ENCODE assay signal across 18 cellular contexts in the genomic region with DNA sequence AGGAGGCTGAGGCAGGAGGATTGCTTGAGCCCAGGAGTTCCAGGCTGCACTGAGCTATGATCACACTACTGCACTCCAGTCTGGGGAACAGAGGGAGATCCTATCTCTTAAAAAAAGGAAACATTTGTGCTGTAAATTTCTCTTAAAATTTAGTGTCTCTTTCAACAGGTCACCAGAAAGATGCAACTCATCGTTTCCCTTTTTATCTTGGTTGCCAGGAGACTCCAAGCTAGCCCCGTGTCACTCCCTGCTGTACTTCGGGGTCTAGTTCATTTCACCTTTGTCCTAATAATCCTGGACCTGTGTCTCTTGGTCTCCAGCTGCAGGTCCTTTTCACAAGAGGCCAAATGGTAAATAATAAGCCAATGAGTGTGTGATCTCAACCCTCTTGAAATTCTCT. TPM values are rescaled to one million over a fixed set of nuclear protein-coding genes. Genes with fewer than 3 reads are reported as not detected.
DNase-seq lines count a peak whose midpoint lies in the region; ATAC-seq and TF ChIP-seq lines count a peak whose summit lies in the region.
"Had no signal": no experiment of that assay in that cellular context is flagged by ENCODE, and none has a peak within 500 bp of the region (broad histone marks: within the 10 kb centered on the region; RNA-seq: fewer than 3 reads in every experiment).

No MANE protein-coding gene starts in this region.

- H3K27me3 Mint-ChIP-seq in activated T-helper 17 cell treated with anti-CD3 and anti-CD28 coated beads, Interleukin-2, amount 50 U/mL, for 72 hours, result no peaks in the 10 kb centered on the region
- H3K27me3 Mint-ChIP-seq: B cell had no signal

- H3K4me3 Mint-ChIP-seq in activated T-helper 17 cell treated with anti-CD3 and anti-CD28 coated beads, Interleukin-2, amount 50 U/mL, for 72 hours, result no peak overlapping the region
- H3K4me3 Mint-ChIP-seq in stimulated activated effector memory CD8-positive, alpha-beta T cell treated with anti-CD3 and anti-CD28 coated beads, Interleukin-12 subunit alpha, Interleukin-12 subunit beta, amount 100 ng/mL, for 72 hours, result no peak overlapping the region
- H3K4me3 Mint-ChIP-seq: B cell, GM23338 had no signal

- TF ChIP-seq POLR2A in erythroblast (IDR thresholded peaks at IDR 0.05; ENCODE audit: low read length), result no peak

- H3K36me3 Mint-ChIP-seq in activated T-helper 17 cell treated with anti-CD3 and anti-CD28 coated beads, Interleukin-2, amount 50 U/mL, for 72 hours (ENCODE audit: low read depth), result peaks cover 22% of the 10 kb centered on the region
- peaks cover 15% of the 10 kb centered on the region for H3K36me3 Mint-ChIP-seq in stimulated activated effector memory CD8-positive, alpha-beta T cell treated with anti-CD3 and anti-CD28 coated beads, Interleukin-12 subunit alpha, Interleukin-12 subunit beta, amount 100 ng/mL, for 72 hours

- peak; percentile 56 for DNase-seq in NCI-H510A treated with DMSO at 0.1 percent for 48 hours (lab: John Stamatoyannopoulos, UW)
- no peak for DNase-seq in NCI-H510A (lab: John Stamatoyannopoulos, UW)
- peak; percentile 16 to 39 for DNase-seq in erythroblast (lab: John Stamatoyannopoulos, UW)
- no peak for DNase-seq in stimulated activated effector memory CD8-positive, alpha-beta T cell treated with anti-CD3 and anti-CD28 coated beads, Interleukin-12 subunit alpha, Interleukin-12 subunit beta, amount 100 ng/mL, for 72 hours (ENCODE audit: low spot score in 2 of 2)
- no peak for DNase-seq in 8988T
- no peak for DNase-seq in NOMO-1 treated with DMSO at 0.1 percent for 48 hours (lab: John Stamatoyannopoulos, UW; ENCODE audit: unreplicated experiment)
- no peak for DNase-seq in activated CD4-positive, alpha-beta T cell treated with anti-CD3 and anti-CD28 coated beads for 48 hours
- DNase-seq: KBM-7; NCI-H1048; NCI-H1417 treated with DMSO at 0.1 percent for 48 hours; NCI-H187; NCI-H2107; NCI-H446 treated with DMSO at 0.1 percent for 48 hours; NK-92 treated with Interleukin-12 subunit alpha and Interleukin-12 subunit beta, amount 100 ng/mL, for 24 hours had no signal

- no peaks in the 10 kb centered on the region for H3K9me3 Mint-ChIP-seq in activated T-helper 17 cell treated with anti-CD3 and anti-CD28 coated beads, Interleukin-2, amount 50 U/mL, for 72 hours
- H3K9me3 Mint-ChIP-seq in stimulated activated effector memory CD8-positive, alpha-beta T cell treated with anti-CD3 and anti-CD28 coated beads, Interleukin-12 subunit alpha, Interleukin-12 subunit beta, amount 100 ng/mL, for 72 hours, result no peaks in the 10 kb centered on the region
- H3K9me3 Mint-ChIP-seq: GM23338 had no signal

- no peak for ATAC-seq in activated T-helper 17 cell treated with anti-CD3 and anti-CD28 coated beads, Interleukin-2, amount 50 U/mL, for 72 hours (replicated peaks)
- ATAC-seq in stimulated activated effector memory CD8-positive, alpha-beta T cell treated with anti-CD3 and anti-CD28 coated beads, Interleukin-12 subunit alpha, Interleukin-12 subunit beta, amount 100 ng/mL, for 72 hours, result no peak
- ATAC-seq: GM23338, Panc1 had no signal

- H3K4me1 Mint-ChIP-seq in activated T-helper 17 cell treated with anti-CD3 and anti-CD28 coated beads, Interleukin-2, amount 50 U/mL, for 72 hours, result no peaks in the 10 kb centered on the region
- H3K4me1 Mint-ChIP-seq in stimulated activated effector memory CD8-positive, alpha-beta T cell treated with anti-CD3 and anti-CD28 coated beads, Interleukin-12 subunit alpha, Interleukin-12 subunit beta, amount 100 ng/mL, for 72 hours, result peaks cover 26% of the 10 kb centered on the region

- peak overlapping the region; percentile 12 for H3K27ac Mint-ChIP-seq in activated T-helper 17 cell treated with anti-CD3 and anti-CD28 coated beads, Interleukin-2, amount 50 U/mL, for 72 hours
- peak overlapping the region; percentile 86 for H3K27ac Mint-ChIP-seq in stimulated activated effector memory CD8-positive, alpha-beta T cell treated with anti-CD3 and anti-CD28 coated beads, Interleukin-12 subunit alpha, Interleukin-12 subunit beta, amount 100 ng/mL, for 72 hours
- H3K27ac Mint-ChIP-seq: B cell, GM23338 had no signal

RNA-seq across cellular contexts. Expression of a gene that starts 7.1 kb away (rescaled TPM):
- 10 to 100 TPM in 1 of 2 donors, 1 to 10 TPM in 1; 8.9 to 10.7 TPM for total RNA-seq in activated T-helper 17 cell treated with anti-CD3 and anti-CD28 coated beads, Interleukin-2, amount 50 U/mL, for 72 hours

RNA-seq across cellular contexts. Expression of a gene that starts 23.1 kb away (rescaled TPM):
- under 1 TPM; 0.02 to 0.48 TPM for total RNA-seq in activated T-helper 17 cell treated with anti-CD3 and anti-CD28 coated beads, Interleukin-2, amount 50 U/mL, for 72 hours

Comparison
In these comparisons a context has a peak if more than half of its experiments do, and no peak if none do; other contexts are left out.
1. DNase-seq: peak in NCI-H510A treated with DMSO at 0.1 percent for 48 hours (single experiment) and erythroblast (2 of 2); none in NCI-H510A (single experiment), stimulated activated effector memory CD8-positive, alpha-beta T cell treated with anti-CD3 and anti-CD28 coated beads, Interleukin-12 subunit alpha, Interleukin-12 subunit beta, amount 100 ng/mL, for 72 hours (0 of 2), 8988T (single experiment), NOMO-1 treated with DMSO at 0.1 percent for 48 hours (single experiment) and activated CD4-positive, alpha-beta T cell treated with anti-CD3 and anti-CD28 coated beads for 48 hours (single experiment).